9 cellular contexts compared by ENCODE assay signal in genomic region chr1:40386311-40386778, GRCh38. TPM values are rescaled to one million over a fixed set of nuclear protein-coding genes. Genes with fewer than 3 reads are reported as not detected.
A peak's percentile ranks its signal among the peaks of the same experiment; 100 is the strongest.
DNase-seq lines count a peak whose midpoint lies in the region; ATAC-seq, FAIRE-seq and TF ChIP-seq lines count a peak whose summit lies in the region.
"Had no signal": no experiment of that assay in that cellular context is flagged by ENCODE, and none has a peak within 500 bp of the region (broad histone marks: within the 10 kb centered on the region; RNA-seq: fewer than 3 reads in every experiment).

No MANE protein-coding gene starts in this region.

- no peaks in the 10 kb centered on the region for H3K36me3 ChIP-seq in WERI-Rb-1

- peak overlapping the region; percentile 98 for H3K27ac Mint-ChIP-seq in T-helper 17 cell

- no peaks in the 10 kb centered on the region for H3K27me3 Mint-ChIP-seq in T-helper 17 cell

- H3K9me3 ChIP-seq in T-helper 17 cell (ENCODE audit: control insufficient read depth, low read length, poor library complexity, severe bottlenecking), result no peaks in the 10 kb centered on the region
- no peaks in the 10 kb centered on the region for H3K9me3 ChIP-seq in right cardiac atrium (ENCODE audit: control insufficient read depth, low read length)
- H3K9me3 ChIP-seq in WERI-Rb-1 (ENCODE audit: severe bottlenecking), result no peaks in the 10 kb centered on the region

- H3K27ac ChIP-seq in right cardiac atrium (ENCODE audit: low read length) (peak overlapping the region; percentile 64), skin epidermis (peak overlapping the region in 20 of 21 experiments; percentile 39 to 96 (median 82)), WERI-Rb-1 (no peak overlapping the region)

- 35% methylated on average over 5 of the region's 5 CpGs for WGBS in right cardiac atrium

- H3K4me1 Mint-ChIP-seq in T-helper 17 cell, result peaks cover 72% of the 10 kb centered on the region

- ATAC-seq in T-helper 17 cell, result no peak
- ATAC-seq in right cardiac atrium, result no peak
- ATAC-seq in HG03097 (IDR thresholded peaks at IDR 0.05; ENCODE audit: low FRiP score, unreplicated experiment), result no peak

- peak; percentile 14; the same call in 1 of the 2 replicates for TF ChIP-seq POLR2A in GM12891 (IDR thresholded peaks at IDR 0.05; ENCODE audit: low read depth, low read length)

- no peak for FAIRE-seq in GM12891 (lab: Jason Lieb, UNC)

- intact Hi-C loops in right cardiac atrium (cut with DNase I), result no loop called here

- H3K4me3 ChIP-seq in right cardiac atrium (ENCODE audit: low read length) (peak overlapping the region; percentile 17), skin epidermis (no peak overlapping the region), WERI-Rb-1 (ENCODE audit: low read depth, low read length) (no peak overlapping the region)

- no peaks in the 10 kb centered on the region for H3K27me3 ChIP-seq in right cardiac atrium (ENCODE audit: control insufficient read depth, insufficient read depth)
- no peaks in the 10 kb centered on the region for H3K27me3 ChIP-seq in WERI-Rb-1 (ENCODE audit: insufficient read depth, low read depth, severe bottlenecking)

- peak overlapping the region; percentile 89 for H3K4me3 Mint-ChIP-seq in T-helper 17 cell

- H3K4me1 ChIP-seq in right cardiac atrium (ENCODE audit: control insufficient read depth, insufficient read depth, low read length), result peaks cover 10% of the 10 kb centered on the region

- no peak for TF ChIP-seq CTCF in WERI-Rb-1 (IDR thresholded peaks at IDR 0.05; ENCODE audit: low read depth, low read length)

- H3K36me3 Mint-ChIP-seq in T-helper 17 cell (ENCODE audit: low read depth), result peaks cover 10% of the 10 kb centered on the region

- DNase-seq in GM12891 (ENCODE audit: insufficient read length, low spot score) (no peak), T-helper 17 cell (no peak), right cardiac atrium (no peak), WERI-Rb-1 (no peak), DMS 273 (lab: John Stamatoyannopoulos, UW; ENCODE audit: unreplicated experiment) (no peak)
- DNase-seq in activated CD8-positive, alpha-beta memory T cell treated with anti-CD3 and anti-CD28 coated beads, Interleukin-2, amount 50 U/mL, for 48 hours, result no peak
- DNase-seq: SHP77 treated with DMSO at 0.1 percent for 48 hours had no signal

TF ChIP-seq in GM12891, 5 proteins besides CTCF, POLR2A, EP300 and RAD21:
- 0 out of 2 replicates have a peak, but pooled peaks have one; percentile 2 for TF ChIP-seq POLR2AphosphoS5 (IDR thresholded peaks at IDR 0.05; ENCODE audit: low read depth, low read length)
- no peak for TF ChIP-seq PAX5 (IDR thresholded peaks at IDR 0.05; ENCODE audit: insufficient read depth, low read length, severe bottlenecking)

RNA-seq across cellular contexts. Expression of gene SMAP2, which starts 12.8 kb away (rescaled TPM):
- 122 TPM for polyA plus RNA-seq in GM12891 (2012; ENCODE audit: low read depth, missing spikeins)
- total RNA-seq in T-helper 17 cell (100 to 1,000 TPM; 155 to 169 TPM), right cardiac atrium (10 to 100 TPM; 10.9 to 23.1 (median 17.7) TPM)
- 11.2 TPM for polyA plus RNA-seq in right cardiac atrium

Comparison
In these comparisons a context has a peak if more than half of its experiments do, and no peak if none do; other contexts are left out.
1. RNA of gene SMAP2, which starts 12.8 kb away (total RNA-seq): 155 to 169 TPM in T-helper 17 cell; 10.9 to 23.1 TPM in right cardiac atrium; every median in the first group is over 4 times any median in the second.